Comparison of ENCODE assay signal across 36 cellular contexts in the genomic region with DNA sequence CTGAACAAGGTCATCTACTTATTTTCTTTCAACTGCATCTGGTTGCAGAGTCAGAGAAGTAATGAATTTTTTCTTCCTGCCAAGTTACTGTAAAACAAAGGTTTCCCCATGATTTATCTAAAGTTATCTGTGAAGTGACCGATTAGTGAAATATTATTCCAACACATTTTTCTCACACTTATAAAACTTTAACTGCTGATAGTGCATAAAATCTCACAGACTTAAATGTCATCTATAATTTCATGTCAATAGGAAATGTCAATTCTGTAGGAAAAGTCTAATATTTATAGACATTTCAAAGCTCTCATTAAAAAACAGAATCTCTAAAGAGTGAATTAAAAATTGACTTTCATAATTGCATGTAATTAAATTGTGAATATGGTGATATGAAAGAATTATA.
"Had no signal": no experiment of that assay in that cellular context is flagged by ENCODE, and none has a peak within 500 bp of the region (broad histone marks: within the 10 kb centered on the region; RNA-seq: fewer than 3 reads in every experiment).

No MANE protein-coding gene starts in this region.

- H3K36me3 ChIP-seq: adrenal gland, brain microvascular endothelial cell, cardiac muscle cell had no signal

- H3K4me1 ChIP-seq: adrenal gland, body of pancreas had no signal

- H3K27me3 ChIP-seq: adrenal gland, body of pancreas, brain microvascular endothelial cell, cardiac muscle cell had no signal

- H3K27ac ChIP-seq: adrenal gland, body of pancreas, brain microvascular endothelial cell, cardiac muscle cell, VCaP had no signal

- FAIRE-seq: astrocyte, bronchial epithelial cell, TTC549 had no signal

- ATAC-seq: activated CD8-positive, alpha-beta T cell treated with anti-CD3 and anti-CD28 coated beads for 36 hours; activated naive CD4-positive, alpha-beta T cell treated with anti-CD3 and anti-CD28 coated beads, Interleukin-2, amount 50 U/mL, for 72 hours; activated T-cell treated with anti-CD3 and anti-CD28 coated beads, Interleukin-2, amount 50 U/mL, for 4 hours; activated T-cell treated with anti-CD3 and anti-CD28 coated beads, Interleukin-2, amount 50 U/mL, for 72 hours; activated T-helper 17 cell treated with anti-CD3 and anti-CD28 coated beads, Interleukin-2, amount 50 U/mL, for 72 hours; body of pancreas had no signal

- H3K4me3 ChIP-seq: adrenal gland, body of pancreas, cardiac muscle cell had no signal

- H3K9me3 ChIP-seq: adrenal gland, body of pancreas had no signal

- DNase-seq: activated B cell treated with CpG ODN at 0.5 μM for 24 hours; activated CD4-positive, alpha-beta memory T cell treated with anti-CD3 and anti-CD28 coated beads for 36 hours; activated CD4-positive, alpha-beta T cell treated with anti-CD3 and anti-CD28 coated beads for 4 hours; activated CD4-positive, alpha-beta T cell treated with anti-CD3 and anti-CD28 coated beads, Interleukin-2, amount 10 ng/mL, durations not matched to agents 24 days and 14 days; activated CD4-positive, alpha-beta T cell treated with anti-CD3 and anti-CD28 coated beads, Interleukin-2, amount 50 U/mL, for 1 hour; activated CD4-positive, alpha-beta T cell treated with anti-CD3 and anti-CD28 coated beads, Interleukin-2, amount 50 U/mL, for 4 hours; activated CD4-positive, CD25-positive, alpha-beta regulatory T cell treated with anti-CD3 and anti-CD28 coated beads, Interleukin-2, amount 50 U/mL, for 72 hours; activated CD8-positive, alpha-beta memory T cell treated with anti-CD3 and anti-CD28 coated beads, Interleukin-2, amount 50 U/mL, for 4 hours; activated CD8-positive, alpha-beta T cell treated with anti-CD3 and anti-CD28 coated beads for 36 hours; activated effector memory CD4-positive, alpha-beta T cell treated with anti-CD3 and anti-CD28 coated beads, Interleukin-2, amount 50 U/mL, for 16 hours; activated gamma-delta T cell treated with Interleukin-2 at 50 U/mL for 16 hours; activated naive CD4-positive, alpha-beta T cell; activated naive CD4-positive, alpha-beta T cell treated with anti-CD3 and anti-CD28 coated beads for 36 hours; activated naive CD4-positive, alpha-beta T cell treated with anti-CD3 and anti-CD28 coated beads, Interleukin-2, amount 50 U/mL, for 16 hours; activated naive CD8-positive, alpha-beta T cell treated with anti-CD3 and anti-CD28 coated beads for 36 hours; activated T-cell treated with anti-CD3 and anti-CD28 coated beads for 4 hours; activated T-cell treated with anti-CD3 and anti-CD28 coated beads, Interleukin-2, amount 50 U/mL, for 1 hour; activated T-cell treated with anti-CD3 and anti-CD28 coated beads, Interleukin-2, amount 50 U/mL, for 4 hours; activated T-cell treated with anti-CD3 and anti-CD28 coated beads, Interleukin-2, amount 50 U/mL, for 72 hours; adrenal gland; amniotic stem cell; aorta; body of pancreas; brain microvascular endothelial cell; caudate nucleus; cerebellar nuclear complex; T-helper 1 cell; T-helper 2 cell; T-helper 9 cell had no signal
